18 cellular contexts compared by ENCODE assay signal in the genomic region with DNA sequence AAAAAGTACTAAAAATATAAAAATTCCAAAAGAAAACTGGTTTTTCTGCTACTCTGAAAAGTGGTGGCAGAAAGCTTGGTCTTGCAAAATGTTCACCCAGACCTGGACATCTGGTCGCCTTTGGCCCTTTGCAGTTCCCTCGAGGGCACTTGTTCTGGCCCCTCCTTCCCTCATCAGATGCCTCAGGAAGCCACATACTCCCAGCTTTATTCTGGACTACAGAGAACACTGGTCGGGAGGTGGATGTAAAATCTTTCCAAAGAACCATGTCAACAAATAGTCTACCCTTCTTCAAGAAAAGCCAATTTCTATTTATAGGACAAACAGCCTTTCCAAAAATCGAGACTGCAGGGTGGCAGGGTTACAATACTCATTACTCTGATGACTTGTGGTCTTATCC.
DNase-seq lines count a peak whose midpoint lies in the region; ATAC-seq and TF ChIP-seq lines count a peak whose summit lies in the region.
"Had no signal": no experiment of that assay in that cellular context is flagged by ENCODE, and none has a peak within 500 bp of the region (broad histone marks: within the 10 kb centered on the region; RNA-seq: fewer than 3 reads in every experiment).

No MANE protein-coding gene starts in this region.

- H3K27me3 ChIP-seq in adipocyte (replicated peaks; ENCODE audit: control insufficient read depth, insufficient read depth, low read length) (no peaks in the 10 kb centered on the region), osteoblast (ENCODE audit: insufficient read depth, low read length) (no peaks in the 10 kb centered on the region)
- no peaks in the 10 kb centered on the region for H3K27me3 ChIP-seq in effector memory CD4-positive, alpha-beta T cell (replicated peaks; ENCODE audit: control insufficient read depth, insufficient read depth, low read length, poor library complexity, severe bottlenecking)

- ATAC-seq in HG03521 (IDR thresholded peaks at IDR 0.05; ENCODE audit: unreplicated experiment) (no peak), left lobe of liver (no peak)
- ATAC-seq: K562 had no signal

- POLR2A ChIA-PET in GM10248 (lab: Yijun Ruan, JAX) = no interaction called here

- H3K4me1 ChIP-seq in adipocyte (ENCODE audit: control insufficient read depth, insufficient read depth, low read length) (peaks cover 35% of the 10 kb centered on the region), osteoblast (ENCODE audit: insufficient read depth, low read length) (peaks cover 53% of the 10 kb centered on the region)
- H3K4me1 ChIP-seq in effector memory CD4-positive, alpha-beta T cell (ENCODE audit: control insufficient read depth, insufficient read depth, low read length, poor library complexity, severe bottlenecking) = no peaks in the 10 kb centered on the region
- H3K4me1 ChIP-seq: Caco-2 had no signal

- H3K79me2 ChIP-seq in osteoblast (ENCODE audit: insufficient read depth, low read length) = no peaks in the 10 kb centered on the region

- H3K9me3 ChIP-seq in adipocyte (ENCODE audit: control insufficient read depth, low read length) (no peaks in the 10 kb centered on the region), osteoblast (ENCODE audit: low read depth, low read length) (no peaks in the 10 kb centered on the region)
- H3K9me3 ChIP-seq in effector memory CD4-positive, alpha-beta T cell (ENCODE audit: control insufficient read depth, low read length) = no peaks in the 10 kb centered on the region
- H3K9me3 ChIP-seq: Caco-2 had no signal

- H2AFZ ChIP-seq in osteoblast (ENCODE audit: low read length) = no peak overlapping the region

- peak overlapping the region; percentile 91 for H3K27ac ChIP-seq in osteoblast (ENCODE audit: low read depth, low read length)
- no peak overlapping the region for H3K27ac ChIP-seq in effector memory CD4-positive, alpha-beta T cell (ENCODE audit: insufficient read depth, low read length, poor library complexity, severe bottlenecking)

- no peak for TF ChIP-seq CTCF in osteoblast (IDR thresholded peaks at IDR 0.05; ENCODE audit: extremely low read depth, low read depth, low read length)
- no peak for TF ChIP-seq CTCF in GM10248 (IDR thresholded peaks at IDR 0.05; ENCODE audit: control extremely low read depth, extremely low read depth, low read depth, missing control alignments)

- peak overlapping the region; percentile 64 for H3K4me2 ChIP-seq in osteoblast (ENCODE audit: insufficient read depth, low read length)

- H3K4me3 ChIP-seq in adipocyte (ENCODE audit: low read length) (no peak overlapping the region), osteoblast (ENCODE audit: insufficient read depth, low read length) (no peak overlapping the region)
- no peak overlapping the region for H3K4me3 ChIP-seq in effector memory CD4-positive, alpha-beta T cell (ENCODE audit: insufficient read depth, low read depth, low read length, poor library complexity, severe bottlenecking)
- H3K4me3 ChIP-seq: K562 had no signal

- CTCF ChIA-PET in GM10248 (lab: Yijun Ruan, JAX) = no interaction called here

- DNase-seq in GM04504 (ENCODE audit: low read depth) (peak; percentile 40), adipocyte (ENCODE audit: low read depth) (no peak), osteoblast (ENCODE audit: insufficient read length, low spot score, missing footprints) (no peak), left lobe of liver (ENCODE audit: low spot score) (no peak), GM10248 (ENCODE audit: extremely low spot score) (no peak)
- DNase-seq in effector memory CD4-positive, alpha-beta T cell = no peak
- DNase-seq: ACHN; Caco-2; CD4-positive, CD25-positive, alpha-beta regulatory T cell; NCI-H1105 treated with DMSO at 0.1 percent for 48 hours; NCI-H1694; NCI-H510A; NCI-H748 treated with DMSO at 0.1 percent for 48 hours; OCI-M1; RPMI8226; SIG-M5 had no signal

- peak overlapping the region; percentile 30 for H3K9ac ChIP-seq in adipocyte (ENCODE audit: low read length)

- H3K36me3 ChIP-seq in adipocyte (ENCODE audit: control insufficient read depth, insufficient read depth, low read length, severe bottlenecking) = no peaks in the 10 kb centered on the region
- H3K36me3 ChIP-seq in osteoblast (ENCODE audit: insufficient read depth, low read length) = no peaks in the 10 kb centered on the region
- no peaks in the 10 kb centered on the region for H3K36me3 ChIP-seq in effector memory CD4-positive, alpha-beta T cell (ENCODE audit: control insufficient read depth, insufficient read depth, low read length)

- no peaks in the 10 kb centered on the region for H4K20me1 ChIP-seq in osteoblast (ENCODE audit: insufficient read depth, low read length)
